Comparison of ENCODE assay signal across 12 cellular contexts in genomic region chr2:159086332-159086731, GRCh38.
A peak's percentile ranks its signal among the peaks of the same experiment; 100 is the strongest.
DNase-seq lines count a peak whose midpoint lies in the region; ATAC-seq and TF ChIP-seq lines count a peak whose summit lies in the region.
"Had no signal": no experiment of that assay in that cellular context is flagged by ENCODE, and none has a peak within 500 bp of the region (broad histone marks: within the 10 kb centered on the region; RNA-seq: fewer than 3 reads in every experiment).

No MANE protein-coding gene starts in this region.

- H3K27me3 Mint-ChIP-seq in activated naive CD8-positive, alpha-beta T cell treated with anti-CD3 and anti-CD28 coated beads, Interleukin-2, amount 10 ng/mL, durations not matched to agents 7 days and 5 days = no peaks in the 10 kb centered on the region
- no peaks in the 10 kb centered on the region for H3K27me3 Mint-ChIP-seq in activated naive CD8-positive, alpha-beta T cell treated with anti-CD3 and anti-CD28 coated beads, Interleukin-2, amount 50 U/mL, for 24 hours
- H3K27me3 Mint-ChIP-seq: activated naive CD8-positive, alpha-beta T cell; stimulated activated memory B cell treated with anti-CD40 and anti-IgM and Interleukin-4, amounts not matched to agents 10 μg/mL and 1 μg/mL and 100 μg/mL, for 72 hours had no signal

- peaks cover 24% of the 10 kb centered on the region for H3K4me1 Mint-ChIP-seq in activated naive CD8-positive, alpha-beta T cell treated with anti-CD3 and anti-CD28 coated beads, Interleukin-2, amount 10 ng/mL, durations not matched to agents 7 days and 5 days
- peaks cover 16% of the 10 kb centered on the region for H3K4me1 Mint-ChIP-seq in activated naive CD8-positive, alpha-beta T cell treated with anti-CD3 and anti-CD28 coated beads, Interleukin-2, amount 50 U/mL, for 24 hours

- no peak overlapping the region for H3K4me3 ChIP-seq in esophagus squamous epithelium
- no peak overlapping the region for H3K4me3 ChIP-seq in thyroid gland (replicated peaks in 1 of 3)

- H3K9me3 ChIP-seq in esophagus squamous epithelium = no peaks in the 10 kb centered on the region
- H3K9me3 ChIP-seq in thyroid gland = no peaks in the 10 kb centered on the region

- intact Hi-C loops in esophagus squamous epithelium (cut with DNase I) = no loop called here
- intact Hi-C loops in thyroid gland (cut with DNase I) = no loop called here

- 6 to 29% methylated on average over 1 of the region's 1 CpG for WGBS in esophagus squamous epithelium, 2 donors
- 24 to 26% methylated on average over 1 of the region's 1 CpG for WGBS in thyroid gland, 2 donors

- H3K27me3 ChIP-seq in esophagus squamous epithelium (no peaks in the 10 kb centered on the region), thyroid gland (no peaks in the 10 kb centered on the region)

- no peak for TF ChIP-seq CTCF in esophagus squamous epithelium (IDR thresholded peaks at IDR 0.05)
- no peak for TF ChIP-seq CTCF in thyroid gland (IDR thresholded peaks at IDR 0.05)

- H3K9me3 Mint-ChIP-seq in activated naive CD8-positive, alpha-beta T cell treated with anti-CD3 and anti-CD28 coated beads, Interleukin-2, amount 10 ng/mL, durations not matched to agents 7 days and 5 days = peaks cover 2% of the 10 kb centered on the region
- no peaks in the 10 kb centered on the region for H3K9me3 Mint-ChIP-seq in activated naive CD8-positive, alpha-beta T cell treated with anti-CD3 and anti-CD28 coated beads, Interleukin-2, amount 50 U/mL, for 24 hours
- H3K9me3 Mint-ChIP-seq: stimulated activated memory B cell treated with anti-CD40 and anti-IgM and Interleukin-4, amounts not matched to agents 10 μg/mL and 1 μg/mL and 100 μg/mL, for 72 hours had no signal

- no peak overlapping the region for H3K27ac Mint-ChIP-seq in activated naive CD8-positive, alpha-beta T cell treated with anti-CD3 and anti-CD28 coated beads, Interleukin-2, amount 10 ng/mL, durations not matched to agents 7 days and 5 days
- no peak overlapping the region for H3K27ac Mint-ChIP-seq in activated naive CD8-positive, alpha-beta T cell treated with anti-CD3 and anti-CD28 coated beads, Interleukin-2, amount 50 U/mL, for 24 hours
- H3K27ac Mint-ChIP-seq: activated naive CD8-positive, alpha-beta T cell; stimulated activated memory B cell treated with anti-CD40 and anti-IgM and Interleukin-4, amounts not matched to agents 10 μg/mL and 1 μg/mL and 100 μg/mL, for 72 hours had no signal

- no peaks in the 10 kb centered on the region for H3K36me3 Mint-ChIP-seq in activated naive CD8-positive, alpha-beta T cell treated with anti-CD3 and anti-CD28 coated beads, Interleukin-2, amount 10 ng/mL, durations not matched to agents 7 days and 5 days
- H3K36me3 Mint-ChIP-seq in activated naive CD8-positive, alpha-beta T cell treated with anti-CD3 and anti-CD28 coated beads, Interleukin-2, amount 50 U/mL, for 24 hours (ENCODE audit: low read depth) = no peaks in the 10 kb centered on the region
- H3K36me3 Mint-ChIP-seq: activated naive CD8-positive, alpha-beta T cell; stimulated activated memory B cell treated with anti-CD40 and anti-IgM and Interleukin-4, amounts not matched to agents 10 μg/mL and 1 μg/mL and 100 μg/mL, for 72 hours had no signal

- POLR2A ChIA-PET in activated naive CD8-positive, alpha-beta T cell treated with anti-CD3 and anti-CD28 coated beads, Interleukin-2, amount 10 ng/mL, durations not matched to agents 7 days and 5 days (lab: Charles Lee) = no interaction called here

- H3K27ac ChIP-seq in esophagus squamous epithelium = peak overlapping the region in 3 of 4 donors; percentile 32 to 76 (median 45)
- H3K27ac ChIP-seq in thyroid gland = peak overlapping the region in 1 of 3 donors; percentile 63

- H3K4me1 ChIP-seq in esophagus squamous epithelium (peaks cover 22 to 89% (median 48%) of the 10 kb centered on the region in 3 donors), thyroid gland (peaks cover 40 to 69% of the 10 kb centered on the region in 2 donors)

- H3K4me3 Mint-ChIP-seq in activated naive CD8-positive, alpha-beta T cell treated with anti-CD3 and anti-CD28 coated beads, Interleukin-2, amount 10 ng/mL, durations not matched to agents 7 days and 5 days = peak overlapping the region; percentile 17
- no peak overlapping the region for H3K4me3 Mint-ChIP-seq in activated naive CD8-positive, alpha-beta T cell treated with anti-CD3 and anti-CD28 coated beads, Interleukin-2, amount 50 U/mL, for 24 hours
- H3K4me3 Mint-ChIP-seq: activated naive CD8-positive, alpha-beta T cell; stimulated activated memory B cell treated with anti-CD40 and anti-IgM and Interleukin-4, amounts not matched to agents 10 μg/mL and 1 μg/mL and 100 μg/mL, for 72 hours had no signal

- no peak for DNase-seq in activated naive CD8-positive, alpha-beta T cell treated with anti-CD3 and anti-CD28 coated beads, Interleukin-2, amount 10 ng/mL, durations not matched to agents 7 days and 5 days
- DNase-seq in activated naive CD8-positive, alpha-beta T cell treated with anti-CD3 and anti-CD28 coated beads, Interleukin-2, amount 50 U/mL, for 24 hours = no peak
- DNase-seq in NCI-H69 (lab: John Stamatoyannopoulos, UW) (peak; percentile 73), esophagus squamous epithelium (lab: John Stamatoyannopoulos, UW) (no peak), thyroid gland (peak; percentile 54 to 57), T-helper 9 cell (no peak), NCI-H1436 treated with DMSO at 0.1 percent for 48 hours (lab: John Stamatoyannopoulos, UW) (no peak), D341Med (ENCODE audit: low spot score) (no peak)
- DNase-seq: GOT3; stimulated activated CD4-positive, alpha-beta T cell treated with anti-CD3 and anti-CD28 coated beads, Interleukin-4, amount 100 ng/mL, for 1 hour had no signal

- H3K36me3 ChIP-seq in esophagus squamous epithelium (no peaks in the 10 kb centered on the region), thyroid gland (no peaks in the 10 kb centered on the region)

- TF ChIP-seq POLR2A in esophagus squamous epithelium (IDR thresholded peaks at IDR 0.05) (no peak), thyroid gland (IDR thresholded peaks at IDR 0.05) (no peak)

- ATAC-seq in activated naive CD8-positive, alpha-beta T cell treated with anti-CD3 and anti-CD28 coated beads, Interleukin-2, amount 10 ng/mL, durations not matched to agents 7 days and 5 days (ENCODE audit: low read depth) = no peak
- ATAC-seq in activated naive CD8-positive, alpha-beta T cell treated with anti-CD3 and anti-CD28 coated beads, Interleukin-2, amount 50 U/mL, for 24 hours = no peak
- ATAC-seq: stimulated activated memory B cell treated with anti-CD40 and anti-IgM and Interleukin-4, amounts not matched to agents 10 μg/mL and 1 μg/mL and 100 μg/mL, for 72 hours had no signal

Comparison
In these comparisons a context has a peak if more than half of its experiments do, and no peak if none do; other contexts are left out.
1. DNase-seq: peak in NCI-H69 (single experiment) and thyroid gland (2 of 2); none in activated naive CD8-positive, alpha-beta T cell treated with anti-CD3 and anti-CD28 coated beads, Interleukin-2, amount 10 ng/mL, durations not matched to agents 7 days and 5 days (single experiment), activated naive CD8-positive, alpha-beta T cell treated with anti-CD3 and anti-CD28 coated beads, Interleukin-2, amount 50 U/mL, for 24 hours (single experiment), esophagus squamous epithelium (single experiment), T-helper 9 cell (single experiment), NCI-H1436 treated with DMSO at 0.1 percent for 48 hours (single experiment) and D341Med (single experiment).